ENCODE assay signal across 15 cellular contexts in the genomic region with DNA sequence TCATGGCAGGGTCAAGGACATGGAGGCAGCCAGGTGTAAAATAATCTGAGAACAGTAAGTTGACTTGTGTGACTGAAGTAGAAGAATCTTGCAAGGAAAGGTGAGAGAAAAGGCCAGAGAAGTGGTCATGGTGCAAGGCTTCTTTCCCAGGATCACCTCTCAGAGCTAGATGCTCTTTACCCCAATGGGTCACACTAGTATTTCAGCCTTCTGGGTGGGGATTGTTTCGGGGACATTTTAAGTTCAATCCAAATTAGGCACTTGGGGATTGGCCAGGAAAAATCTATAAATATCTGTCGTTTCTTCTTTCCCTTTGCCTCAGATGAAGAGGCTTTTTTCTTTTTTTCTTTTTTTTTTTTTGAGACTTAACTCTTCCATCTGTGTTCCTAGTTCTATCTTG.
DNase-seq lines count a peak whose midpoint lies in the region; ATAC-seq, FAIRE-seq and TF ChIP-seq lines count a peak whose summit lies in the region.
"Had no signal": no experiment of that assay in that cellular context is flagged by ENCODE, and none has a peak within 500 bp of the region (broad histone marks: within the 10 kb centered on the region; RNA-seq: fewer than 3 reads in every experiment).

No MANE protein-coding gene starts in this region.

- H2BK5ac ChIP-seq in mesendoderm (ENCODE audit: low read length) = no peak overlapping the region

- WGBS in mesendoderm (ENCODE audit: extremely low coverage, insufficient coverage, low lambda C conversion rate) = no CpG with 5 or more reads among the region's 2 CpGs
- WGBS in tibial nerve, 2 donors = 8 to 12% methylated on average over 2 of the region's 2 CpGs

- no peak overlapping the region for H3K18ac ChIP-seq in mesendoderm (ENCODE audit: low read length)

- H3K27me3 Mint-ChIP-seq in activated T-cell treated with anti-CD3 and anti-CD28 coated beads, Interleukin-2, amount 50 U/mL, for 72 hours (ENCODE audit: low read depth) = no peaks in the 10 kb centered on the region
- no peaks in the 10 kb centered on the region for H3K27me3 Mint-ChIP-seq in activated T-cell treated with anti-CD3 and anti-CD28 coated beads, Interleukin-2, amount 50 U/mL, for 4 hours (ENCODE audit: low read depth)
- no peaks in the 10 kb centered on the region for H3K27me3 Mint-ChIP-seq in activated naive CD8-positive, alpha-beta T cell treated with anti-CD3 and anti-CD28 coated beads, Interleukin-2, amount 50 U/mL, for 24 hours
- H3K27me3 Mint-ChIP-seq: activated naive CD4-positive, alpha-beta T cell treated with anti-CD3 and anti-CD28 coated beads, Interleukin-2, amount 10 ng/mL, durations not matched to agents 7 days and 5 days had no signal

- H3K9me3 ChIP-seq in tibial nerve = no peaks in the 10 kb centered on the region
- no peaks in the 10 kb centered on the region for H3K9me3 ChIP-seq in kidney (ENCODE audit: control insufficient read depth in 1 of 2, low read length in 2 of 2)

- no peaks in the 10 kb centered on the region for H3K9me3 Mint-ChIP-seq in activated T-cell treated with anti-CD3 and anti-CD28 coated beads, Interleukin-2, amount 50 U/mL, for 72 hours
- H3K9me3 Mint-ChIP-seq in activated T-cell treated with anti-CD3 and anti-CD28 coated beads, Interleukin-2, amount 50 U/mL, for 4 hours = no peaks in the 10 kb centered on the region
- no peaks in the 10 kb centered on the region for H3K9me3 Mint-ChIP-seq in activated naive CD8-positive, alpha-beta T cell treated with anti-CD3 and anti-CD28 coated beads, Interleukin-2, amount 50 U/mL, for 24 hours
- H3K9me3 Mint-ChIP-seq: activated naive CD4-positive, alpha-beta T cell treated with anti-CD3 and anti-CD28 coated beads, Interleukin-2, amount 10 ng/mL, durations not matched to agents 7 days and 5 days had no signal

- H3K4me3 ChIP-seq in mesendoderm (ENCODE audit: low read length) = no peak overlapping the region
- no peak overlapping the region for H3K4me3 ChIP-seq in tibial nerve
- no peak overlapping the region for H3K4me3 ChIP-seq in kidney (ENCODE audit: low read length in 2 of 2)

- H2BK15ac ChIP-seq in mesendoderm (replicated peaks; ENCODE audit: low read depth) = no peak overlapping the region

- no peak overlapping the region for H3K56ac ChIP-seq in mesendoderm (ENCODE audit: low read length)

- H3K27ac Mint-ChIP-seq in activated T-cell treated with anti-CD3 and anti-CD28 coated beads, Interleukin-2, amount 50 U/mL, for 72 hours = no peak overlapping the region
- peak overlapping the region; percentile 35 for H3K27ac Mint-ChIP-seq in activated naive CD8-positive, alpha-beta T cell treated with anti-CD3 and anti-CD28 coated beads, Interleukin-2, amount 50 U/mL, for 24 hours
- H3K27ac Mint-ChIP-seq: activated naive CD4-positive, alpha-beta T cell treated with anti-CD3 and anti-CD28 coated beads, Interleukin-2, amount 10 ng/mL, durations not matched to agents 7 days and 5 days had no signal

- no peak for ATAC-seq in activated T-cell treated with anti-CD3 and anti-CD28 coated beads, Interleukin-2, amount 50 U/mL, for 72 hours (replicated peaks in 1 of 2)
- ATAC-seq in activated T-cell treated with anti-CD3 and anti-CD28 coated beads, Interleukin-2, amount 50 U/mL, for 4 hours = no peak
- no peak for ATAC-seq in activated naive CD8-positive, alpha-beta T cell treated with anti-CD3 and anti-CD28 coated beads, Interleukin-2, amount 50 U/mL, for 24 hours
- no peak for ATAC-seq in GM21367 (IDR thresholded peaks at IDR 0.05; ENCODE audit: unreplicated experiment)
- ATAC-seq: sciatic nerve had no signal

- no peaks in the 10 kb centered on the region for H3K79me2 ChIP-seq in mesendoderm (ENCODE audit: control insufficient read depth, insufficient read depth, low read length)

- no peak for DNase-seq in activated T-cell treated with anti-CD3 and anti-CD28 coated beads, Interleukin-2, amount 50 U/mL, for 72 hours
- no peak for DNase-seq in activated T-cell treated with anti-CD3 and anti-CD28 coated beads, Interleukin-2, amount 50 U/mL, for 4 hours
- no peak for DNase-seq in activated naive CD8-positive, alpha-beta T cell treated with anti-CD3 and anti-CD28 coated beads, Interleukin-2, amount 50 U/mL, for 24 hours
- no peak for DNase-seq in mesendoderm
- DNase-seq in tibial nerve (ENCODE audit: low spot score in 2 of 2) = no peak
- no peak for DNase-seq in kidney
- no peak for DNase-seq in COLO829 (ENCODE audit: low spot score)
- DNase-seq: activated CD4-positive, alpha-beta T cell treated with anti-CD3 and anti-CD28 coated beads, Interleukin-2, amount 50 U/mL, for 1 hour; activated naive CD4-positive, alpha-beta T cell treated with anti-CD3 and anti-CD28 coated beads, Interleukin-2, amount 10 ng/mL, durations not matched to agents 7 days and 5 days; NCI-H1048; NCI-H345 had no signal

- H3K9ac ChIP-seq in mesendoderm (ENCODE audit: low read length) = no peak overlapping the region
- H3K9ac ChIP-seq in kidney (ENCODE audit: low read length in 2 of 2) = no peak overlapping the region

- H3K36me3 Mint-ChIP-seq in activated T-cell treated with anti-CD3 and anti-CD28 coated beads, Interleukin-2, amount 50 U/mL, for 72 hours (ENCODE audit: insufficient read depth in 2 of 2) = peaks cover 11 to 15% of the 10 kb centered on the region in 2 donors
- H3K36me3 Mint-ChIP-seq in activated T-cell treated with anti-CD3 and anti-CD28 coated beads, Interleukin-2, amount 50 U/mL, for 4 hours (ENCODE audit: insufficient read depth) = peaks cover 29% of the 10 kb centered on the region
- H3K36me3 Mint-ChIP-seq in activated naive CD8-positive, alpha-beta T cell treated with anti-CD3 and anti-CD28 coated beads, Interleukin-2, amount 50 U/mL, for 24 hours (ENCODE audit: low read depth) = peaks cover 31% of the 10 kb centered on the region

- no peak overlapping the region for H3K4me2 ChIP-seq in mesendoderm (ENCODE audit: low read length)

- no peak for FAIRE-seq in kidney (lab: Jason Lieb, UNC)
- FAIRE-seq: H1, urothelium cell line had no signal

- H2AK5ac ChIP-seq in mesendoderm (ENCODE audit: low read length) = no peak overlapping the region

- no peak overlapping the region for H3K4ac ChIP-seq in mesendoderm (ENCODE audit: low read depth, low read length)

- H4K8ac ChIP-seq in mesendoderm (ENCODE audit: low read depth, low read length) = no peak overlapping the region

- TF ChIP-seq CTCF in tibial nerve (IDR thresholded peaks at IDR 0.05) = no peak
- no peak for TF ChIP-seq CTCF in kidney (IDR thresholded peaks at IDR 0.05; ENCODE audit: borderline replicate concordance, extremely low read depth, insufficient read depth)

- TF ChIP-seq EP300 in tibial nerve (IDR thresholded peaks at IDR 0.05) = no peak

- intact Hi-C loops in kidney (cut with DNase I) = no loop called here

- peak overlapping the region; percentile 30 for H3K23ac ChIP-seq in mesendoderm (ENCODE audit: low read length)

- H3K27me3 ChIP-seq in mesendoderm (ENCODE audit: insufficient read depth, low read length, poor library complexity) = no peaks in the 10 kb centered on the region
- no peaks in the 10 kb centered on the region for H3K27me3 ChIP-seq in tibial nerve

- no peak overlapping the region for H2BK120ac ChIP-seq in mesendoderm (ENCODE audit: low read depth, low read length)

- H3K4me3 Mint-ChIP-seq in activated T-cell treated with anti-CD3 and anti-CD28 coated beads, Interleukin-2, amount 50 U/mL, for 72 hours = peak overlapping the region; percentile 44 to 85
- no peak overlapping the region for H3K4me3 Mint-ChIP-seq in activated T-cell treated with anti-CD3 and anti-CD28 coated beads, Interleukin-2, amount 50 U/mL, for 4 hours
- H3K4me3 Mint-ChIP-seq in activated naive CD8-positive, alpha-beta T cell treated with anti-CD3 and anti-CD28 coated beads, Interleukin-2, amount 50 U/mL, for 24 hours = no peak overlapping the region
- H3K4me3 Mint-ChIP-seq: activated naive CD4-positive, alpha-beta T cell treated with anti-CD3 and anti-CD28 coated beads, Interleukin-2, amount 10 ng/mL, durations not matched to agents 7 days and 5 days had no signal

- H3K36me3 ChIP-seq in mesendoderm (ENCODE audit: control insufficient read depth, insufficient read depth, low read length) = peaks cover 2% of the 10 kb centered on the region
- no peaks in the 10 kb centered on the region for H3K36me3 ChIP-seq in tibial nerve
- H3K36me3 ChIP-seq in kidney (ENCODE audit: control insufficient read depth in 1 of 2, insufficient read depth in 2 of 2, low read length in 2 of 2) = peaks cover 2 to 4% of the 10 kb centered on the region in 2 donors

- no peak overlapping the region for H4K5ac ChIP-seq in mesendoderm (ENCODE audit: low read length)

- TF ChIP-seq POLR2A in tibial nerve (IDR thresholded peaks at IDR 0.05) = no peak

- H3K4me1 ChIP-seq in mesendoderm (ENCODE audit: control insufficient read depth, low read depth, low read length) = no peaks in the 10 kb centered on the region
- H3K4me1 ChIP-seq in tibial nerve = peaks cover 0 to 29% (median 22%) of the 10 kb centered on the region in 4 donors
- no peaks in the 10 kb centered on the region for H3K4me1 ChIP-seq in kidney (ENCODE audit: control insufficient read depth in 1 of 2, insufficient read depth in 1 of 2, low read depth in 1 of 2, low read length in 2 of 2)

- peaks cover 27% of the 10 kb centered on the region for H3K4me1 Mint-ChIP-seq in activated T-cell treated with anti-CD3 and anti-CD28 coated beads, Interleukin-2, amount 50 U/mL, for 72 hours (ENCODE audit: low read depth)
- H3K4me1 Mint-ChIP-seq in activated T-cell treated with anti-CD3 and anti-CD28 coated beads, Interleukin-2, amount 50 U/mL, for 4 hours (ENCODE audit: low read depth) = peaks cover 10% of the 10 kb centered on the region
- peaks cover 8% of the 10 kb centered on the region for H3K4me1 Mint-ChIP-seq in activated naive CD8-positive, alpha-beta T cell treated with anti-CD3 and anti-CD28 coated beads, Interleukin-2, amount 50 U/mL, for 24 hours

- H3K27ac ChIP-seq in mesendoderm (ENCODE audit: low read depth, low read length) (no peak overlapping the region), tibial nerve (peak overlapping the region in 3 of 4 donors; percentile 28 to 82 (median 67)), kidney (ENCODE audit: low read depth in 2 of 2, low read length in 2 of 2) (no peak overlapping the region)

- H3K79me1 ChIP-seq in mesendoderm (ENCODE audit: low read length) = peaks cover 4% of the 10 kb centered on the region

Comparison
In these comparisons a context has a peak if more than half of its experiments do, and no peak if none do; other contexts are left out.
1. H3K4me3 Mint-ChIP-seq: peak in activated T-cell treated with anti-CD3 and anti-CD28 coated beads, Interleukin-2, amount 50 U/mL, for 72 hours (2 of 2); none in activated T-cell treated with anti-CD3 and anti-CD28 coated beads, Interleukin-2, amount 50 U/mL, for 4 hours (single experiment) and activated naive CD8-positive, alpha-beta T cell treated with anti-CD3 and anti-CD28 coated beads, Interleukin-2, amount 50 U/mL, for 24 hours (single experiment).
2. H3K27ac ChIP-seq: peak in tibial nerve (3 of 4); none in mesendoderm (single experiment) and kidney (0 of 2).